Comparison of ENCODE assay signal across 25 cellular contexts in genomic region chr16:75309156-75309555, GRCh38. TPM values are rescaled to one million over a fixed set of nuclear protein-coding genes. Genes with fewer than 3 reads are reported as not detected.
"Had no signal": no experiment of that assay in that cellular context is flagged by ENCODE, and none has a peak within 500 bp of the region (broad histone marks: within the 10 kb centered on the region; RNA-seq: fewer than 3 reads in every experiment).

No MANE protein-coding gene starts in this region.

- H3K36me3 ChIP-seq: gastrocnemius medialis had no signal

- ATAC-seq: gastrocnemius medialis, left cardiac atrium, right cardiac atrium had no signal

- H3K27me3 ChIP-seq: gastrocnemius medialis, spleen, suprapubic skin, tibial artery had no signal

- H3K4me3 Mint-ChIP-seq: activated CD4-positive, alpha-beta memory T cell treated with anti-CD3 and anti-CD28 coated beads, Interleukin-2, amount 10 ng/mL, durations not matched to agents 7 days and 5 days; activated CD4-positive, alpha-beta T cell treated with anti-CD3 and anti-CD28 coated beads, Interleukin-2, amount 10 ng/mL, durations not matched to agents 7 days and 5 days; activated naive CD4-positive, alpha-beta T cell treated with anti-CD3 and anti-CD28 coated beads, Interleukin-2, amount 10 ng/mL, durations not matched to agents 7 days and 5 days; activated naive CD8-positive, alpha-beta T cell treated with anti-CD3 and anti-CD28 coated beads, Interleukin-2, amount 10 ng/mL, durations not matched to agents 7 days and 5 days; activated T-cell treated with anti-CD3 and anti-CD28 coated beads, Interleukin-2, amount 50 U/mL, for 24 hours; mesothelial cell of epicardium; naive B cell had no signal

- DNase-seq: activated CD4-positive, alpha-beta memory T cell treated with anti-CD3 and anti-CD28 coated beads, Interleukin-2, amount 10 ng/mL, durations not matched to agents 7 days and 5 days; activated CD4-positive, alpha-beta T cell treated with anti-CD3 and anti-CD28 coated beads for 1 hour; activated CD4-positive, alpha-beta T cell treated with anti-CD3 and anti-CD28 coated beads, Interleukin-2, amount 10 ng/mL, durations not matched to agents 7 days and 5 days; activated CD8-positive, alpha-beta memory T cell treated with anti-CD3 and anti-CD28 coated beads, Interleukin-2, amount 50 U/mL, for 48 hours; activated gamma-delta T cell; activated naive CD4-positive, alpha-beta T cell treated with anti-CD3 and anti-CD28 coated beads, Interleukin-2, amount 10 ng/mL, durations not matched to agents 7 days and 5 days; activated naive CD8-positive, alpha-beta T cell treated with anti-CD3 and anti-CD28 coated beads, Interleukin-2, amount 10 ng/mL, durations not matched to agents 7 days and 5 days; activated T-cell treated with anti-CD3 and anti-CD28 coated beads, Interleukin-2, amount 50 U/mL, for 24 hours; caudate nucleus; gastrocnemius medialis; glutamatergic neuron; left cardiac atrium; mammary epithelial cell; naive B cell; occipital lobe; right cardiac atrium; spleen; stimulated activated naive CD4-positive, alpha-beta T cell; T-helper 2 cell; tibial artery had no signal

- H3K9me3 ChIP-seq: gastrocnemius medialis, spleen, suprapubic skin, tibial artery had no signal

- H3K27ac ChIP-seq: epithelial cell of prostate, gastrocnemius medialis, spleen, suprapubic skin, tibial artery had no signal

- H3K9me3 Mint-ChIP-seq: activated CD4-positive, alpha-beta memory T cell treated with anti-CD3 and anti-CD28 coated beads, Interleukin-2, amount 10 ng/mL, durations not matched to agents 7 days and 5 days; activated CD4-positive, alpha-beta T cell treated with anti-CD3 and anti-CD28 coated beads, Interleukin-2, amount 10 ng/mL, durations not matched to agents 7 days and 5 days; activated naive CD4-positive, alpha-beta T cell treated with anti-CD3 and anti-CD28 coated beads, Interleukin-2, amount 10 ng/mL, durations not matched to agents 7 days and 5 days; activated naive CD8-positive, alpha-beta T cell treated with anti-CD3 and anti-CD28 coated beads, Interleukin-2, amount 10 ng/mL, durations not matched to agents 7 days and 5 days; activated T-cell treated with anti-CD3 and anti-CD28 coated beads, Interleukin-2, amount 50 U/mL, for 24 hours; mesothelial cell of epicardium; naive B cell had no signal

- H3K4me3 ChIP-seq: gastrocnemius medialis, spleen, suprapubic skin, tibial artery had no signal

- FAIRE-seq: astrocyte, keratinocyte had no signal

- H3K27ac Mint-ChIP-seq: activated CD4-positive, alpha-beta memory T cell treated with anti-CD3 and anti-CD28 coated beads, Interleukin-2, amount 10 ng/mL, durations not matched to agents 7 days and 5 days; activated CD4-positive, alpha-beta T cell treated with anti-CD3 and anti-CD28 coated beads, Interleukin-2, amount 10 ng/mL, durations not matched to agents 7 days and 5 days; activated naive CD4-positive, alpha-beta T cell treated with anti-CD3 and anti-CD28 coated beads, Interleukin-2, amount 10 ng/mL, durations not matched to agents 7 days and 5 days; activated naive CD8-positive, alpha-beta T cell treated with anti-CD3 and anti-CD28 coated beads, Interleukin-2, amount 10 ng/mL, durations not matched to agents 7 days and 5 days; activated T-cell treated with anti-CD3 and anti-CD28 coated beads, Interleukin-2, amount 50 U/mL, for 24 hours; mesothelial cell of epicardium; naive B cell had no signal

- H3K27me3 Mint-ChIP-seq: activated T-cell treated with anti-CD3 and anti-CD28 coated beads, Interleukin-2, amount 50 U/mL, for 24 hours had no signal

RNA-seq across cellular contexts. Expression of gene BCAR1, which starts 57.7 kb away (rescaled TPM):
- total RNA-seq: activated CD4-positive, alpha-beta memory T cell treated with anti-CD3 and anti-CD28 coated beads, Interleukin-2, amount 10 ng/mL, durations not matched to agents 7 days and 5 days; activated naive CD8-positive, alpha-beta T cell treated with anti-CD3 and anti-CD28 coated beads, Interleukin-2, amount 10 ng/mL, durations not matched to agents 7 days and 5 days had no signal
